19 cellular contexts compared by ENCODE assay signal in genomic region chr6:56514395-56514794, GRCh38.
DNase-seq lines count a peak whose midpoint lies in the region; ATAC-seq, FAIRE-seq and TF ChIP-seq lines count a peak whose summit lies in the region.
"Had no signal": no experiment of that assay in that cellular context is flagged by ENCODE, and none has a peak within 500 bp of the region (broad histone marks: within the 10 kb centered on the region; RNA-seq: fewer than 3 reads in every experiment).

No MANE protein-coding gene starts in this region.

- no peak overlapping the region for H3K4me3 Mint-ChIP-seq in CD4-positive, alpha-beta memory T cell
- H3K4me3 Mint-ChIP-seq: activated B cell treated with CpG ODN at 0.5 μM for 24 hours, IgD-negative memory B cell, memory B cell had no signal

- no TSS peak for BruUV-seq in GM12878 (replicated peaks; lab: Mats Ljungman, UMichigan)

- H3K9ac ChIP-seq in GM12878 (ENCODE audit: control insufficient read depth, insufficient read depth, low read length) = no peak overlapping the region

- no peaks in the 10 kb centered on the region for H3K36me3 Mint-ChIP-seq in CD4-positive, alpha-beta memory T cell

- no peak overlapping the region for H3K27ac Mint-ChIP-seq in CD4-positive, alpha-beta memory T cell
- H3K27ac Mint-ChIP-seq: activated B cell treated with CpG ODN at 0.5 μM for 24 hours, IgD-negative memory B cell, memory B cell had no signal

- peaks cover 1 to 23% of the 10 kb centered on the region in 2 experiments; a peak in 3 of 4 replicates for H3K36me3 ChIP-seq in GM12878 (ENCODE audit: control insufficient read depth in 2 of 2, insufficient read depth in 2 of 2, low read length in 1 of 2)
- H3K36me3 ChIP-seq in sigmoid colon = peaks cover 4 to 76% (median 10%) of the 10 kb centered on the region in 4 donors
- H3K36me3 ChIP-seq in CD4-positive, alpha-beta memory T cell (ENCODE audit: insufficient read depth, low read length) = no peaks in the 10 kb centered on the region

- 30% methylated on average over 2 of the region's 2 CpGs for WGBS in GM12878 (ENCODE audit: insufficient coverage, insufficient replicate concordance, low lambda C conversion rate, missing lambda C conversion rate)
- WGBS in right cardiac atrium = 21% methylated on average over 2 of the region's 2 CpGs
- whole genome bisulfite sequencing in sigmoid colon, 2 donors = 15 to 32% methylated on average over 2 of the region's 2 CpGs

- RAD21 ChIA-PET in GM12878 (lab: Charles Lee; ENCODE audit: unreplicated experiment) = no interaction called here

- H2AFZ ChIP-seq in GM12878 (ENCODE audit: control insufficient read depth, low read depth, low read length) = no peak overlapping the region

- H3K4me1 ChIP-seq in GM12878 (ENCODE audit: control insufficient read depth, insufficient read depth, low read length) = no peaks in the 10 kb centered on the region
- peaks cover 4% of the 10 kb centered on the region for H3K4me1 ChIP-seq in right cardiac atrium (ENCODE audit: control insufficient read depth, insufficient read depth, low read length)
- peaks cover 0 to 97% (median 71%) of the 10 kb centered on the region in 4 donors for H3K4me1 ChIP-seq in sigmoid colon
- H3K4me1 ChIP-seq in CD4-positive, alpha-beta memory T cell (ENCODE audit: insufficient read depth, low read length) = no peaks in the 10 kb centered on the region
- H3K4me1 ChIP-seq: thyroid gland had no signal

- peaks cover 0 to 5% (median 0%) of the 10 kb centered on the region in 8 donors for H3K9me3 Mint-ChIP-seq in CD4-positive, alpha-beta memory T cell
- H3K9me3 Mint-ChIP-seq: activated B cell treated with CpG ODN at 0.5 μM for 24 hours, IgD-negative memory B cell, memory B cell had no signal

- FAIRE-seq in GM12878 (lab: Jason Lieb, UNC) = peak; percentile 7

- H3K27ac ChIP-seq in GM12878 (ENCODE audit: control insufficient read depth, insufficient read depth) (no peak overlapping the region), right cardiac atrium (ENCODE audit: low read length) (no peak overlapping the region), sigmoid colon (peak overlapping the region; percentile 63 to 96 (median 82))
- H3K27ac ChIP-seq in CD4-positive, alpha-beta memory T cell (ENCODE audit: low read depth, low read length) = no peak overlapping the region
- H3K27ac ChIP-seq: RWPE1, thyroid gland had no signal

- TF ChIP-seq POLR2A in GM12878 (IDR thresholded peaks at IDR 0.05; ENCODE audit: low read depth, low read length) (no peak), sigmoid colon (IDR thresholded peaks at IDR 0.05) (no peak)

- CTCF ChIA-PET in GM12878 (lab: Yijun Ruan, JAX) = interaction anchor here (1.1 to 1.4 kb wide), 4 partner anchors 10 to 81 kb away, joined by 3 read pairs; no protein-coding TSS in a partner anchor
- CTCF ChIA-PET in CD4-positive, alpha-beta memory T cell (lab: Charles Lee; ENCODE audit: partially characterized antibody) = no interaction called here

- SMC1A ChIA-PET in GM12878 (lab: Charles Lee; ENCODE audit: uncharacterized antibody, unreplicated experiment) = no interaction called here

- H3K27me3 ChIP-seq in GM12878 (replicated peaks in 1 of 2; ENCODE audit: control insufficient read depth in 2 of 2, insufficient read depth in 2 of 2, low read length in 1 of 2) (no peaks in the 10 kb centered on the region), right cardiac atrium (ENCODE audit: control insufficient read depth, insufficient read depth) (no peaks in the 10 kb centered on the region), sigmoid colon (no peaks in the 10 kb centered on the region)
- no peaks in the 10 kb centered on the region for H3K27me3 ChIP-seq in CD4-positive, alpha-beta memory T cell (ENCODE audit: insufficient read depth, low read length)
- H3K27me3 ChIP-seq: thyroid gland had no signal

- no peak overlapping the region for H3K4me3 ChIP-seq in GM12878
- no peak overlapping the region for H3K4me3 ChIP-seq in right cardiac atrium (ENCODE audit: low read length)
- no peak overlapping the region for H3K4me3 ChIP-seq in sigmoid colon
- no peak overlapping the region for H3K4me3 ChIP-seq in CD4-positive, alpha-beta memory T cell (ENCODE audit: low read length in 2 of 2)
- H3K4me3 ChIP-seq: thyroid gland had no signal

- no peaks in the 10 kb centered on the region for H3K79me2 ChIP-seq in GM12878 (ENCODE audit: control insufficient read depth, insufficient read depth, low read length)

- H3K9me3 ChIP-seq in GM12878 (replicated peaks; ENCODE audit: control insufficient read depth, insufficient read depth, low read length) (no peaks in the 10 kb centered on the region; the same call in 2 of the 3 replicates), right cardiac atrium (ENCODE audit: control insufficient read depth, low read length) (no peaks in the 10 kb centered on the region), sigmoid colon (no peaks in the 10 kb centered on the region)
- H3K9me3 ChIP-seq in CD4-positive, alpha-beta memory T cell (ENCODE audit: control insufficient read depth in 1 of 2, low read length in 2 of 2) = no peaks in the 10 kb centered on the region
- H3K9me3 ChIP-seq: thyroid gland had no signal

- no peak overlapping the region for H3K4me2 ChIP-seq in GM12878 (ENCODE audit: control insufficient read depth, insufficient read depth)

- POLR2A ChIA-PET in GM12878 (lab: Charles Lee) = no interaction called here
- POLR2A ChIA-PET in CD4-positive, alpha-beta memory T cell (lab: Charles Lee; ENCODE audit: partially characterized antibody) = no interaction called here

- TF ChIP-seq EP300 in GM12878 (IDR thresholded peaks at IDR 0.05; ENCODE audit: borderline replicate concordance in 1 of 2, control insufficient read depth in 1 of 2, low read depth in 2 of 2, low read length in 2 of 2) (no peak), sigmoid colon (IDR thresholded peaks at IDR 0.05) (peak; percentile 26 to 91 (median 86))

- H3K27me3 Mint-ChIP-seq in CD4-positive, alpha-beta memory T cell = no peaks in the 10 kb centered on the region
- H3K27me3 Mint-ChIP-seq: activated B cell treated with CpG ODN at 0.5 μM for 24 hours, IgD-negative memory B cell had no signal

- H4K20me1 ChIP-seq in GM12878 (ENCODE audit: control insufficient read depth, insufficient read depth) = peaks cover 3% of the 10 kb centered on the region; the same call in 1 of the 2 replicates

- H3K4me1 Mint-ChIP-seq in CD4-positive, alpha-beta memory T cell = no peaks in the 10 kb centered on the region
- H3K4me1 Mint-ChIP-seq: activated B cell treated with CpG ODN at 0.5 μM for 24 hours, IgD-negative memory B cell, memory B cell had no signal

- DNase-seq in EH (ENCODE audit: low read depth) (peak; percentile 15), GM12878 (ENCODE audit: low read depth, low spot score) (no peak), right cardiac atrium (no peak), sigmoid colon (no peak), NCI-H526 (lab: John Stamatoyannopoulos, UW) (no peak)
- DNase-seq in activated naive CD4-positive, alpha-beta T cell (lab: John Stamatoyannopoulos, UW) = no peak
- no peak for DNase-seq in CD4-positive, alpha-beta memory T cell
- DNase-seq: activated B cell treated with CpG ODN at 0.5 μM for 24 hours; amniotic stem cell; C1 segment of cervical spinal cord; DMS153; stimulated activated CD4-positive, alpha-beta T cell treated with anti-CD3 and anti-CD28 coated beads, Interleukin-4, amount 100 ng/mL, for 1 hour; T-helper 1 cell; thyroid gland had no signal

- no peak for TF ChIP-seq CTCF in GM12878 (IDR thresholded peaks at IDR 0.05 in 2 of 3, conservative IDR thresholded peaks at IDR 0.05 in 1 of 3; ENCODE audit: control insufficient read depth in 2 of 3, extremely low read depth in 1 of 3, insufficient read depth in 1 of 3, low read depth in 3 of 3, low read length in 3 of 3)
- no peak for TF ChIP-seq CTCF in sigmoid colon (IDR thresholded peaks at IDR 0.05)

- TF ChIP-seq RAD21 in GM12878 (IDR thresholded peaks at IDR 0.05; ENCODE audit: insufficient read depth, low read depth, low read length) = no peak

- ATAC-seq in GM12878 (no peak), right cardiac atrium (peak; percentile 64 to 67), GM19452 (IDR thresholded peaks at IDR 0.05; ENCODE audit: unreplicated experiment) (no peak)
- ATAC-seq: HCT116 had no signal

- in situ Hi-C loops in GM12878 (cut with MboI) = no loop called here

- intact Hi-C loops in GM12878 (cut with micrococcal nuclease; ENCODE audit: unreplicated experiment) (no loop called here), right cardiac atrium (cut with DNase I) (no loop called here), sigmoid colon (cut with DNase I) (no loop called here)
- intact Hi-C loops in CD4-positive, alpha-beta memory T cell (cut with micrococcal nuclease) = no loop called here

TF ChIP-seq in GM12878, 131 proteins besides CTCF, POLR2A, EP300 and RAD21 (continues in another document):
- TF ChIP-seq ZBED1 (IDR thresholded peaks at IDR 0.05; ENCODE audit: borderline replicate concordance) (no peak), HDGF (IDR thresholded peaks at IDR 0.05) (no peak), YY1 (IDR thresholded peaks at IDR 0.05; ENCODE audit: low read depth, low read length) (no peak), ZNF622 (IDR thresholded peaks at IDR 0.05) (no peak), SPI1 (IDR thresholded peaks at IDR 0.05; ENCODE audit: borderline replicate concordance, insufficient read depth, low read depth, low read length) (no peak), ZNF687 (IDR thresholded peaks at IDR 0.05) (no peak)

Comparison
In these comparisons a context has a peak if more than half of its experiments do, and no peak if none do; other contexts are left out.
1. ATAC-seq: peak in right cardiac atrium (2 of 2); none in GM12878 (single experiment) and GM19452 (single experiment).
2. H3K27ac ChIP-seq: peak in sigmoid colon (4 of 4); none in GM12878 (single experiment), right cardiac atrium (single experiment) and CD4-positive, alpha-beta memory T cell (single experiment).